In the genomic region with DNA sequence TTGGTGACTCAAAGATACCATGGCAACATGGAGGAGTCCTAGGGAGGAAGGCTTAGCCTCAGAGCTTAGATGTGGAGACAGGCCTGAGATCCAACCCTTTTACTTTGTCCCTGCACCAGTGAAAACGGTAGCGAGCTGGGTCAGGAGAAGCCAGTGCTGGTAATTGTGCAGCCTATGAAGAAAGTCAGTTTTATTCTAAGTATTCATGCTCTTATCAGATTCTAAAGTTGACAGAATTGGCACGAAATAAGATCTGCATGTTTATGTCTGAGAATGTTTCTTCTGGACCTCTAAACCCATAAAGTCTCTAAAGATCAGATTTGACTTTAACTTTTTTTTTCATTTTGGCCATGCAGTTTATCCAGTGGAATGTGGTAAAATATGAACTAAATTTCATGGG, we compare ENCODE assay signal across 20 cellular contexts.
A peak's percentile ranks its signal among the peaks of the same experiment; 100 is the strongest.
DNase-seq lines count a peak whose midpoint lies in the region; ATAC-seq and TF ChIP-seq lines count a peak whose summit lies in the region.
"Had no signal": no experiment of that assay in that cellular context is flagged by ENCODE, and none has a peak within 500 bp of the region (broad histone marks: within the 10 kb centered on the region; RNA-seq: fewer than 3 reads in every experiment).

No MANE protein-coding gene starts in this region.

- no peaks in the 10 kb centered on the region for H3K9me1 ChIP-seq in IMR-90 (ENCODE audit: insufficient read depth, low read length)

- H4K91ac ChIP-seq in IMR-90 (ENCODE audit: insufficient read depth, low read depth, low read length): no peak overlapping the region

- TF ChIP-seq RAD21 in IMR-90 (IDR thresholded peaks at IDR 0.05; ENCODE audit: low read length): no peak

- no CpG with 5 or more reads among the region's 3 CpGs for WGBS in IMR-90 (ENCODE audit: extremely low coverage in 2 of 2, insufficient read length in 1 of 2), 2 experiments

- no peak overlapping the region for H4K5ac ChIP-seq in IMR-90 (ENCODE audit: low read depth, low read length)

- no TSS peak for BruUV-seq in IMR-90 (replicated peaks; lab: Mats Ljungman, UMichigan)

- H3K4me2 ChIP-seq in IMR-90 (ENCODE audit: low read depth, low read length): no peak overlapping the region

- no peak overlapping the region for H2BK5ac ChIP-seq in IMR-90 (ENCODE audit: low read depth, low read length, poor library complexity, severe bottlenecking)

- in situ Hi-C loops in IMR-90 (cut with MboI; ENCODE audit: low sequenced_read_pairs): no loop called here

- H3K27ac ChIP-seq in IMR-90 (ENCODE audit: insufficient read depth, low read length) (no peak overlapping the region), foreskin keratinocyte (no peak overlapping the region), tibial artery (peak overlapping the region; percentile 8 to 50)

- no peak overlapping the region for H2AK9ac ChIP-seq in IMR-90 (replicated peaks; ENCODE audit: low read depth, low read length, poor library complexity)

- no peak overlapping the region for H3K4ac ChIP-seq in IMR-90 (ENCODE audit: low read depth, low read length)

- H2BK20ac ChIP-seq in IMR-90 (ENCODE audit: low read depth, low read length): no peak overlapping the region

- H2BK120ac ChIP-seq in IMR-90 (ENCODE audit: low read depth, low read length): no peak overlapping the region

- TF ChIP-seq POLR2A in IMR-90 (IDR thresholded peaks at IDR 0.05; ENCODE audit: low read depth, low read length): no peak

- no peak overlapping the region for H2BK15ac ChIP-seq in IMR-90 (ENCODE audit: low read depth, low read length)

- no peak overlapping the region for H3K18ac ChIP-seq in IMR-90 (ENCODE audit: low read depth, low read length)

- intact Hi-C loops in IMR-90 (cut with micrococcal nuclease): no loop called here
- intact Hi-C loops in tibial artery (cut with DNase I; ENCODE audit: low total_unique reads): no loop called here

- H3K36me3 ChIP-seq in IMR-90 (ENCODE audit: control insufficient read depth, insufficient read depth, low read length): no peaks in the 10 kb centered on the region
- H3K36me3 ChIP-seq in tibial artery: no peaks in the 10 kb centered on the region

- H3K4me1 ChIP-seq in IMR-90 (ENCODE audit: control insufficient read depth, insufficient read depth, low read length) (no peaks in the 10 kb centered on the region), foreskin keratinocyte (no peaks in the 10 kb centered on the region), tibial artery (peaks cover 0 to 38% (median 11%) of the 10 kb centered on the region in 4 donors)

- H3K27me3 ChIP-seq in IMR-90 (ENCODE audit: control insufficient read depth, insufficient read depth, low read length): no peaks in the 10 kb centered on the region
- H3K27me3 ChIP-seq in foreskin keratinocyte: no peaks in the 10 kb centered on the region
- H3K27me3 ChIP-seq in tibial artery: no peaks in the 10 kb centered on the region

- TF ChIP-seq CTCF in IMR-90 (conservative IDR thresholded peaks at IDR 0.05; ENCODE audit: low read depth, low read length): no peak
- no peak for TF ChIP-seq CTCF in foreskin keratinocyte (conservative IDR thresholded peaks at IDR 0.05)
- TF ChIP-seq CTCF in tibial artery (IDR thresholded peaks at IDR 0.05): no peak

- H3K9me3 ChIP-seq in IMR-90 (ENCODE audit: control insufficient read depth, insufficient read depth, low read length) (0 out of 2 replicates have a peak, but pooled peaks cover 2% of the 10 kb centered on the region), tibial artery (no peaks in the 10 kb centered on the region)

- no peak overlapping the region for H3K56ac ChIP-seq in IMR-90 (ENCODE audit: extremely low read depth, insufficient read depth, low read length)

- no peaks in the 10 kb centered on the region for H4K20me1 ChIP-seq in IMR-90 (ENCODE audit: insufficient read depth, low read length)

- no peak overlapping the region for H3K4me3 ChIP-seq in IMR-90 (ENCODE audit: insufficient read depth, low read depth, low read length)
- H3K4me3 ChIP-seq in tibial artery: no peak overlapping the region

- no peak overlapping the region for H2AFZ ChIP-seq in IMR-90 (replicated peaks; ENCODE audit: low read length, poor library complexity)

- no peaks in the 10 kb centered on the region for H3K79me1 ChIP-seq in IMR-90 (ENCODE audit: low read depth in 1 of 2, low read length in 2 of 2)

- POLR2A ChIA-PET in IMR-90 (lab: Charles Lee; ENCODE audit: unreplicated experiment): no interaction called here

- H3K9ac ChIP-seq in IMR-90 (ENCODE audit: low read depth, low read length): no peak overlapping the region

- peak; percentile 37; the same call in 1 of the 2 replicates for ATAC-seq in IMR-90 (ENCODE audit: low read depth)
- peak; percentile 18 for ATAC-seq in foreskin keratinocyte
- ATAC-seq in GM21390 (IDR thresholded peaks at IDR 0.05; ENCODE audit: unreplicated experiment): no peak
- ATAC-seq: PC-3 had no signal

- DNase-seq in IMR-90: no peak
- DNase-seq in astrocyte of the hippocampus (ENCODE audit: low read depth, low spot score): peak; percentile 44
- no peak for DNase-seq in foreskin keratinocyte
- DNase-seq in tibial artery: no peak
- DNase-seq in DMS79 (lab: John Stamatoyannopoulos, UW): no peak
- DNase-seq in OCI-M2 (lab: John Stamatoyannopoulos, UW; ENCODE audit: unreplicated experiment): no peak
- DNase-seq: AML-193, DMS53, H9, KBM-7, NCI-H1092, NCI-H1436, NCI-H187 treated with DMSO at 0.1 percent for 48 hours, NCI-H2107, NCI-H446 treated with DMSO at 0.1 percent for 48 hours, NCI-H526 treated with DMSO at 0.1 percent for 48 hours, PC-3, RPMI8226, SHP77 had no signal

- H4K8ac ChIP-seq in IMR-90 (ENCODE audit: low read depth in 2 of 2, low read length in 2 of 2): no peak overlapping the region

- H2AK5ac ChIP-seq in IMR-90 (ENCODE audit: low read depth, low read length): no peak overlapping the region

- CTCF ChIA-PET in IMR-90 (lab: Yijun Ruan, JAX): interaction anchor here (0.7 kb wide), 1 partner anchor 695 kb away, joined by 3 read pairs; no protein-coding TSS in a partner anchor

- dilution Hi-C loops in IMR-90 (cut with HindIII; ENCODE audit: low sequenced_read_pairs, unreplicated experiment): no loop called here

- no peak overlapping the region for H3K14ac ChIP-seq in IMR-90 (replicated peaks; ENCODE audit: low read depth, low read length)

- no peak overlapping the region for H3K23ac ChIP-seq in IMR-90 (ENCODE audit: low read depth, low read length)

TF ChIP-seq in IMR-90, 13 proteins besides CTCF, POLR2A, EP300 and RAD21:
- TF ChIP-seq CEBPB (IDR thresholded peaks at IDR 0.05; ENCODE audit: low read depth, low read length) (no peak), NFE2L2 (IDR thresholded peaks at IDR 0.05; ENCODE audit: low read depth, low read length) (no peak), MXI1 (IDR thresholded peaks at IDR 0.05; ENCODE audit: borderline replicate concordance, low read depth, low read length) (no peak), BHLHE40 (IDR thresholded peaks at IDR 0.05; ENCODE audit: low read depth, low read length) (no peak), CHD1 (IDR thresholded peaks at IDR 0.05; ENCODE audit: low read depth, low read length) (no peak), ELK1 (IDR thresholded peaks at IDR 0.05; ENCODE audit: borderline replicate concordance, low read depth, low read length) (no peak), RFX5 (IDR thresholded peaks at IDR 0.05; ENCODE audit: low read depth, low read length) (no peak), FOS (IDR thresholded peaks at IDR 0.05; ENCODE audit: low read depth, low read length) (no peak), MAZ (IDR thresholded peaks at IDR 0.05; ENCODE audit: borderline replicate concordance, low read depth, low read length) (no peak), SMC3 (IDR thresholded peaks at IDR 0.05; ENCODE audit: low read depth, low read length) (no peak), RCOR1 (IDR thresholded peaks at IDR 0.05; ENCODE audit: insufficient replicate concordance, low read length) (no peak), MAFK (IDR thresholded peaks at IDR 0.05; ENCODE audit: low read depth, low read length) (no peak)
- TF ChIP-seq, protein P1, sequence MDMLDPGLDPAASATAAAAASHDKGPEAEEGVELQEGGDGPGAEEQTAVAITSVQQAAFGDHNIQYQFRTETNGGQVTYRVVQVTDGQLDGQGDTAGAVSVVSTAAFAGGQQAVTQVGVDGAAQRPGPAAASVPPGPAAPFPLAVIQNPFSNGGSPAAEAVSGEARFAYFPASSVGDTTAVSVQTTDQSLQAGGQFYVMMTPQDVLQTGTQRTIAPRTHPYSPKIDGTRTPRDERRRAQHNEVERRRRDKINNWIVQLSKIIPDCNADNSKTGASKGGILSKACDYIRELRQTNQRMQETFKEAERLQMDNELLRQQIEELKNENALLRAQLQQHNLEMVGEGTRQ (IDR thresholded peaks at IDR 0.05; ENCODE audit: low read depth, low read length): no peak

Comparison
In these comparisons a context has a peak if more than half of its experiments do, and no peak if none do; other contexts are left out.
1. H3K27ac ChIP-seq: peak in tibial artery (2 of 2); none in IMR-90 (single experiment) and foreskin keratinocyte (single experiment).